In genomic region chr20:45791668-45792512, GRCh38 we compare ENCODE assay signal across 8 cellular contexts. TPM values are rescaled to one million over a fixed set of nuclear protein-coding genes. Genes with fewer than 3 reads are reported as not detected.
DNase-seq lines count a peak whose midpoint lies in the region; ATAC-seq and TF ChIP-seq lines count a peak whose summit lies in the region.

TSS of gene DNTTIP1 (plus strand) at chr20:45791954. CDS start at chr20:45792005, 51 bp downstream.
TSS of gene WFDC3 (minus strand) at chr20:45791883. CDS start at chr20:45789975, 1,908 bp downstream.

- peak within 1 kb of the TSS; percentile 64 to 90 (median 76) for H3K4me3 ChIP-seq in adrenal gland
- peak within 1 kb of the TSS; percentile 87 to 97 (median 94) for H3K4me3 ChIP-seq in transverse colon

- TF ChIP-seq EP300 in transverse colon (IDR thresholded peaks at IDR 0.05; ENCODE audit: low read depth), result peak; percentile 42

- ATAC-seq in HG02610 (IDR thresholded peaks at IDR 0.05; ENCODE audit: unreplicated experiment) (peak; percentile 87), left cardiac atrium (peak; percentile 97 to 98)

- DNase-seq in GM10266 (ENCODE audit: extremely low spot score), result peak; percentile 91
- peak; percentile 92 to 95 (median 92) for DNase-seq in NCI-H1417 (lab: John Stamatoyannopoulos, UW)
- DNase-seq in T follicular helper cell (ENCODE audit: low read depth), result peak; percentile 78
- peak; percentile 91 to 96 (median 93) for DNase-seq in adrenal gland
- DNase-seq in left cardiac atrium, result peak; percentile 97
- DNase-seq in pons (ENCODE audit: low spot score), result peak; percentile 71
- peak; percentile 95 for DNase-seq in transverse colon

- 0 to 1% (median 0%) methylated on average over 27 to 63 of the region's 63 CpGs for whole genome bisulfite sequencing in adrenal gland, 4 donors
- WGBS in transverse colon (ENCODE audit: low coverage in 1 of 2), 2 donors, result 0 to 1% methylated on average over 4 to 41 of the region's 63 CpGs

- H3K9me3 ChIP-seq in adrenal gland (replicated peaks in 1 of 3) (no peaks in the 10 kb centered on the region), transverse colon (no peaks in the 10 kb centered on the region)

- H3K36me3 ChIP-seq in adrenal gland (replicated peaks in 1 of 2), result peaks cover 0 to 33% of the 10 kb centered on the region in 2 donors
- peaks cover 0 to 31% (median 11%) of the 10 kb centered on the region in 4 donors for H3K36me3 ChIP-seq in transverse colon

- intact Hi-C loops in adrenal gland (cut with DNase I), result no loop called here
- intact Hi-C loops in left cardiac atrium (cut with DNase I), result no loop called here
- intact Hi-C loops in transverse colon (cut with DNase I; ENCODE audit: low total_unique reads), result loop anchor here (10.0 kb wide), 1 partner anchor 103 kb away; the partner anchor contains the start of genes CTSA and NEURL2

- H3K27me3 ChIP-seq in adrenal gland (no peaks in the 10 kb centered on the region), transverse colon (no peaks in the 10 kb centered on the region)

- peaks cover 9% of the 10 kb centered on the region in 2 donors for H3K4me1 ChIP-seq in adrenal gland (replicated peaks in 1 of 2)
- peaks cover 7 to 18% (median 13%) of the 10 kb centered on the region in 4 donors for H3K4me1 ChIP-seq in transverse colon

- TF ChIP-seq POLR2A in adrenal gland (IDR thresholded peaks at IDR 0.05) (peak; percentile 35 to 73), transverse colon (IDR thresholded peaks at IDR 0.05) (peak; percentile 89)

- H3K27ac ChIP-seq in adrenal gland, result peak within 1 kb of the TSS; percentile 43 to 88 (median 87)
- peak within 1 kb of the TSS; percentile 92 to 97 (median 95) for H3K27ac ChIP-seq in transverse colon

- in situ Hi-C loops in transverse colon (cut with MboI; ENCODE audit: low pct_ligation_motif_present in 1 of 4, low pct_unique_long_range_greater_than_20kb in 1 of 4, low sequenced_read_pairs in 3 of 4), result loop anchor here in 1 of 4 donors (10.0 kb wide), 1 partner anchor 173 kb away; no protein-coding TSS in a partner anchor

- TF ChIP-seq CTCF in GM10266 (IDR thresholded peaks at IDR 0.05; ENCODE audit: control insufficient read depth, insufficient read depth, low read depth, missing control alignments) (no peak), adrenal gland (IDR thresholded peaks at IDR 0.05) (peak in 1 of 6 experiments; percentile 3), transverse colon (IDR thresholded peaks at IDR 0.05) (no peak)

RNA-seq across cellular contexts. Expression of gene DNTTIP1, which starts in this region (rescaled TPM):
- total RNA-seq in adrenal gland (10 to 100 TPM; 24.2 to 31.4 (median 27.8) TPM), left cardiac atrium (10 to 100 TPM; 18.2 to 18.9 TPM), transverse colon (100 to 1,000 TPM in 1 of 4 donors, 10 to 100 TPM in 3; 14.9 to 210 (median 37.0) TPM)
- 10 to 100 TPM; 34.5 to 49.4 (median 38.4) TPM for polyA plus RNA-seq in adrenal gland

RNA-seq across cellular contexts. Expression of gene WFDC3, which starts in this region (rescaled TPM):
- total RNA-seq in adrenal gland, result 1 to 10 TPM in 2 of 8 donors, not detected in 6; 1.8 to 1.9 TPM
- 1 to 10 TPM in 2 of 3 donors, not detected in 1; 1.3 to 3.1 TPM for polyA plus RNA-seq in adrenal gland
- under 1 TPM in 1 of 2 donors, not detected in 1; 0.39 TPM for total RNA-seq in left cardiac atrium
- 10 to 100 TPM in 1 of 4 donors, 1 to 10 TPM in 3; 1.7 to 14.9 (median 2.6) TPM for total RNA-seq in transverse colon

Comparison
In these comparisons a context has a peak if more than half of its experiments do, and no peak if none do; other contexts are left out.
1. Peak in every context shown above with its lines: DNase-seq, ATAC-seq, H3K4me3 ChIP-seq and H3K27ac ChIP-seq.